In the genomic region with DNA sequence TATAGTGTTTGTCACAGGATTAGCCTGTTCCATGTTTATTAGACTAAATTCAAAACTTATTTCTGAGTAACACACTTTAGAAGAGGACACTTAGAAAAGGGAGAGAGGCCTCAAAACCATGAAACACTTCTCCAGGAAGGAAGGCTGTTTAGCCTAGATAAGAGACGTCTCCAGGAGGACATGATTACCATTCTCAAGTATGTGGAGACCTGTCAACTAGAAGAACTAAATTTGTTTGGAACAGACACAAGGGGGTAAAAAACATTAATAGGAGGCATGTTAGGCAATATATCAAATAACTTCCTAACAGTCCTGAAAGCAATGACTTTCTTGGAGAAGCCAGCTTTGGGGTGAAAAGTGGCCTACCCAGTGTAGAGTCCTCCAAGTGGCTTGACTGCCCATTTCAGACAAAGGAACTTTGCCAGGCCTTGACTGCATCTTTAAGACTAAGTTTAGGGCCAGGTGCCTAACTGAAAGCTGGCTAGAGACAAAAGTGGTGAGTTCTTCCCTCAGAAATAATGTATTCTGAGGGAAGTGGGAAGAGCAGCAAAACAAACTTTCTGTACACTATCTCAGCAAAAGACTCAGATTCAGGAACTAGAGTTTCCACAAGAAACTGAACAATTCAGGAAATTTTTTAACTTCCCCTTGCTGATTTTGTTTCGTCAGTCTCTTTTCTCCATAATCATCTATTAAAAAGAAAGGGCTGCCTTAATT, we compare ENCODE assay signal across 1 cellular context.
TF ChIP-seq lines count a peak whose summit lies in the region.

No MANE protein-coding gene starts in this region.

TF ChIP-seq in K562, 482 proteins besides CTCF, POLR2A, EP300 and RAD21 (continued from another document and continues in another):
- TF ChIP-seq RNF219 (CRISPR knock-in tag; IDR thresholded peaks at IDR 0.05) (no peak), MAFK (IDR thresholded peaks at IDR 0.05; ENCODE audit: low read length) (no peak), NEUROD1 (IDR thresholded peaks at IDR 0.05; ENCODE audit: borderline replicate concordance, low read depth, low read length, partially characterized antibody) (peak; percentile 66), ZKSCAN8 (CRISPR knock-in tag; IDR thresholded peaks at IDR 0.05) (no peak), ARID4B (CRISPR knock-in tag; IDR thresholded peaks at IDR 0.05) (no peak), ZHX1 (conservative IDR thresholded peaks at IDR 0.05; ENCODE audit: low read length) (no peak), SNRNP70 (optimal IDR thresholded peaks at IDR 0.05; ENCODE audit: low read depth, low read length) (no peak), ZNF609 (CRISPR knock-in tag; IDR thresholded peaks at IDR 0.05; ENCODE audit: borderline replicate concordance) (no peak), KAT7 (CRISPR knock-in tag; IDR thresholded peaks at IDR 0.05; ENCODE audit: borderline replicate concordance) (no peak), SRSF7 (optimal IDR thresholded peaks at IDR 0.05; ENCODE audit: low read depth, low read length) (no peak), MEIS2 (IDR thresholded peaks at IDR 0.05; ENCODE audit: partially characterized antibody) (peak; percentile 88), TCF7L2 (IDR thresholded peaks at IDR 0.05; ENCODE audit: low read depth, low read length) (no peak), KDM1A (IDR thresholded peaks at IDR 0.05) (peak; percentile 23 to 71; a peak in 3 of 4 replicates), CBX1 (IDR thresholded peaks at IDR 0.05; ENCODE audit: low read depth) (no peak), FOXM1 (IDR thresholded peaks at IDR 0.05; ENCODE audit: low read depth) (peak; percentile 77), FOXM1 (CRISPR knock-in tag; IDR thresholded peaks at IDR 0.05; ENCODE audit: low read depth) (no peak), SIN3B (IDR thresholded peaks at IDR 0.05; ENCODE audit: low read depth) (no peak), E2F8 (IDR thresholded peaks at IDR 0.05; ENCODE audit: low read depth, partially characterized antibody) (no peak), RBBP5 (IDR thresholded peaks at IDR 0.05; ENCODE audit: borderline replicate concordance, insufficient read depth, low read length, poor library complexity, severe bottlenecking) (no peak), FOXP4 (CRISPR knock-in tag; IDR thresholded peaks at IDR 0.05; ENCODE audit: borderline replicate concordance) (no peak), TSHZ1 (CRISPR knock-in tag; IDR thresholded peaks at IDR 0.05) (no peak), HEY1 (CRISPR knock-in tag; IDR thresholded peaks at IDR 0.05; ENCODE audit: borderline replicate concordance) (no peak), RUNX1 (IDR thresholded peaks at IDR 0.05; ENCODE audit: low read depth) (no peak), GTF2A2 (tag; IDR thresholded peaks at IDR 0.05) (no peak), FIP1L1 (IDR thresholded peaks at IDR 0.05; ENCODE audit: low read depth, low read length, poor library complexity, severe bottlenecking) (no peak), RBM25 (IDR thresholded peaks at IDR 0.05; ENCODE audit: low read depth, low read length, severe bottlenecking) (no peak), ETV1 (tag; conservative IDR thresholded peaks at IDR 0.05; ENCODE audit: low read depth) (peak; percentile 76), MIER1 (IDR thresholded peaks at IDR 0.05; ENCODE audit: low read depth) (no peak), ZNF224 (CRISPR knock-in tag; IDR thresholded peaks at IDR 0.05) (no peak)
